ENCODE assay signal across 31 cellular contexts in the genomic region with DNA sequence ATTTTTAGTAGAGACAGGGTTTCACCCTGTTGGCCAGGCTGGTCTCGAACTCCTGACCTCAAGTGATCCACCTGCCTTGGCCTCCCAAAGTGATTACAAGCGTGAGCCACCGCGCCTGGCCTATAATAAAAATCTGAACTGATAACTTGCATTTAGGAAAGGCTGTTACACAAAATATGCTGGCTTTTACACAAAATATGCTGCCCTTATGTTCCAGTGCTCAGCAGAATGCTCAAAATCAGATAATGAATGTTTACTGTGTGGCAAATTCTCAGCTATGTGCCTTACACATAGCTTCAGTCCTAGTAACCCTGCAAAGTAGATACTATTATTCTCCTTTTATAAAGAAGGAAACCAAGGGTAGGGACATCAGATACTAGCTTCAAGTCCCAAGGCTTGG.
"Had no signal": no experiment of that assay in that cellular context is flagged by ENCODE, and none has a peak within 500 bp of the region (broad histone marks: within the 10 kb centered on the region; RNA-seq: fewer than 3 reads in every experiment).

No MANE protein-coding gene starts in this region.

- H3K4me3 ChIP-seq: gastrocnemius medialis, heart left ventricle had no signal

- H3K27ac Mint-ChIP-seq: activated B cell treated with CpG ODN at 0.5 μM for 24 hours; activated CD8-positive, alpha-beta T cell treated with anti-CD3 and anti-CD28 coated beads for 36 hours; activated naive CD8-positive, alpha-beta T cell; activated T-helper 1 cell treated with anti-CD3 and anti-CD28 coated beads, Interleukin-12 subunit alpha, Interleukin-12 subunit beta, Interleukin-2, Interleukin-4 antibody, amounts not matched to agents 30 ng/mL and 10 ng/mL and 1 ng/mL, durations not matched to agents 14 hours and 24 hours and 36 hours; activated T-helper 2 cell treated with anti-CD3 and anti-CD28 coated beads, Interferon-gamma antibody, Interleukin-2, Interleukin-4, amounts not matched to agents 10 μg/mL and 5 μg/mL and 100 μg/mL, durations not matched to agents 14 hours and 24 hours and 36 hours; T-helper 17 cell; T-helper 2 cell treated with Interferon-gamma antibody and Interleukin-4, amounts not matched to agents 5 μg/mL and 100 μg/mL, for 36 hours had no signal

- H3K27me3 Mint-ChIP-seq: activated B cell treated with CpG ODN at 0.5 μM for 24 hours; central memory CD8-positive, alpha-beta T cell had no signal

- ATAC-seq: activated CD4-positive, CD25-positive, alpha-beta regulatory T cell treated with anti-CD3 and anti-CD28 coated beads, Interleukin-2, amount 50 U/mL, for 24 hours; activated CD8-positive, alpha-beta T cell treated with anti-CD3 and anti-CD28 coated beads for 36 hours; esophagus mucosa; foreskin keratinocyte; gastrocnemius medialis; heart left ventricle; T-helper 17 cell had no signal

- H3K27ac ChIP-seq: brain microvascular endothelial cell, foreskin keratinocyte, gastrocnemius medialis, heart left ventricle, WERI-Rb-1 had no signal

- H3K4me3 Mint-ChIP-seq: activated B cell treated with CpG ODN at 0.5 μM for 24 hours; activated CD8-positive, alpha-beta T cell treated with anti-CD3 and anti-CD28 coated beads for 36 hours; activated naive CD8-positive, alpha-beta T cell; activated T-helper 1 cell treated with anti-CD3 and anti-CD28 coated beads, Interleukin-12 subunit alpha, Interleukin-12 subunit beta, Interleukin-2, Interleukin-4 antibody, amounts not matched to agents 30 ng/mL and 10 ng/mL and 1 ng/mL, durations not matched to agents 14 hours and 24 hours and 36 hours; central memory CD8-positive, alpha-beta T cell; T-helper 17 cell; T-helper 2 cell treated with Interferon-gamma antibody and Interleukin-4, amounts not matched to agents 5 μg/mL and 100 μg/mL, for 36 hours had no signal

- H3K36me3 ChIP-seq: brain microvascular endothelial cell, gastrocnemius medialis, heart left ventricle, WERI-Rb-1 had no signal

- DNase-seq: activated B cell treated with CpG ODN at 0.5 μM for 24 hours; activated CD4-positive, alpha-beta T cell treated with anti-CD3 and anti-CD28 coated beads for 48 hours; activated CD4-positive, alpha-beta T cell treated with anti-CD3 and anti-CD28 coated beads, Interleukin-2, amount 50 U/mL, for 1 hour; activated CD4-positive, alpha-beta T cell treated with anti-CD3 and anti-CD28 coated beads, Interleukin-2, amount 50 U/mL, for 48 hours; activated CD8-positive, alpha-beta memory T cell treated with anti-CD3 and anti-CD28 coated beads for 24 hours; activated CD8-positive, alpha-beta T cell treated with anti-CD3 and anti-CD28 coated beads for 36 hours; activated gamma-delta T cell; activated naive CD4-positive, alpha-beta T cell; activated naive CD4-positive, alpha-beta T cell treated with anti-CD3 and anti-CD28 coated beads, Interleukin-2, amount 50 U/mL, for 16 hours; activated T-cell treated with anti-CD3 and anti-CD28 coated beads, Interleukin-2, amount 50 U/mL, for 48 hours; amniotic stem cell; anterior cingulate cortex; brain microvascular endothelial cell; cortex of kidney; dermis blood vessel endothelial cell; effector CD8-positive, alpha-beta T cell; foreskin keratinocyte; gastrocnemius medialis; glutamatergic neuron; heart left ventricle; T-helper 1 cell; T-helper 17 cell; T1000; WERI-Rb-1 had no signal

- H3K27me3 ChIP-seq: brain microvascular endothelial cell, foreskin keratinocyte, gastrocnemius medialis had no signal

- H3K4me1 ChIP-seq: foreskin keratinocyte, gastrocnemius medialis, heart left ventricle had no signal

- H3K4me1 Mint-ChIP-seq: activated B cell treated with CpG ODN at 0.5 μM for 24 hours; central memory CD8-positive, alpha-beta T cell; T-helper 17 cell had no signal
